ENCODE assay signal across 8 cellular contexts in genomic region chr1:212606042-212606733, GRCh38. TPM values are rescaled to one million over a fixed set of nuclear protein-coding genes. Genes with fewer than 3 reads are reported as not detected.
DNase-seq lines count a peak whose midpoint lies in the region; ATAC-seq and TF ChIP-seq lines count a peak whose summit lies in the region.

No MANE protein-coding gene starts in this region.

- POLR2A ChIA-PET in CD4-positive, alpha-beta T cell (lab: Charles Lee): interaction anchor here (1.0 to 2.6 kb wide), 2 partner anchors 9 to 48 kb away, joined by 5 to 15 read pairs; no protein-coding TSS in a partner anchor

- H3K4me1 ChIP-seq in colonic mucosa (no peaks in the 10 kb centered on the region), neural progenitor cell (peaks cover 34% of the 10 kb centered on the region)

- TF ChIP-seq CTCF in CD4-positive, alpha-beta T cell (IDR thresholded peaks at IDR 0.05): no peak
- TF ChIP-seq CTCF in colonic mucosa (IDR thresholded peaks at IDR 0.05) (no peak), neural progenitor cell (IDR thresholded peaks at IDR 0.05) (no peak)

- H3K4me3 ChIP-seq in colonic mucosa (peak overlapping the region; percentile 71), neural progenitor cell (peak overlapping the region; percentile 62)

- CTCF ChIA-PET in CD4-positive, alpha-beta T cell (lab: Charles Lee): no interaction called here

- H3K79me2 ChIP-seq in neural progenitor cell (ENCODE audit: low read depth): no peaks in the 10 kb centered on the region

- H3K36me3 ChIP-seq in colonic mucosa: no peaks in the 10 kb centered on the region
- no peaks in the 10 kb centered on the region for H3K36me3 ChIP-seq in neural progenitor cell

- H4K20me1 ChIP-seq in neural progenitor cell (ENCODE audit: low read depth): peaks cover 22% of the 10 kb centered on the region

- no peak overlapping the region for H3K27ac ChIP-seq in CD4-positive, alpha-beta T cell (ENCODE audit: low read depth, low read length)
- peak overlapping the region; percentile 69 for H3K27ac ChIP-seq in colonic mucosa
- no peak overlapping the region for H3K27ac ChIP-seq in neural progenitor cell

- peak overlapping the region; percentile 76 to 77 for H3K9ac ChIP-seq in colonic mucosa (ENCODE audit: low read depth in 2 of 2, low read length in 2 of 2)
- H3K9ac ChIP-seq in neural progenitor cell: no peak overlapping the region

- ATAC-seq in CD4-positive, alpha-beta T cell (ENCODE audit: poor library complexity): no peak
- ATAC-seq in GM21786 (IDR thresholded peaks at IDR 0.05; ENCODE audit: unreplicated experiment): no peak
- no peak for ATAC-seq in HG02588 (IDR thresholded peaks at IDR 0.05; ENCODE audit: unreplicated experiment)

- no peak overlapping the region for H3K27ac Mint-ChIP-seq in CD4-positive, alpha-beta T cell
- no peak overlapping the region for H3K27ac Mint-ChIP-seq in IgD-negative memory B cell
- H3K27ac Mint-ChIP-seq in neural progenitor cell: peak overlapping the region; percentile 64

- H3K4me2 ChIP-seq in neural progenitor cell: peak overlapping the region; percentile 97

- peaks cover 62% of the 10 kb centered on the region for H3K27me3 ChIP-seq in CD4-positive, alpha-beta T cell (ENCODE audit: control insufficient read depth, insufficient read depth, low read length)
- no peaks in the 10 kb centered on the region for H3K27me3 ChIP-seq in colonic mucosa
- peaks cover 97% of the 10 kb centered on the region for H3K27me3 ChIP-seq in neural progenitor cell

- H3K4me3 Mint-ChIP-seq in CD4-positive, alpha-beta T cell: peak overlapping the region; percentile 97
- H3K4me3 Mint-ChIP-seq in IgD-negative memory B cell: peak overlapping the region; percentile 94 to 99 (median 98)
- H3K4me3 Mint-ChIP-seq in neural progenitor cell: peak overlapping the region; percentile 96

- no peak for DNase-seq in CD4-positive, alpha-beta T cell
- DNase-seq in colonic mucosa (no peak), neural progenitor cell (ENCODE audit: low spot score) (peak; percentile 57), cortex of kidney (lab: John Stamatoyannopoulos, UW) (no peak), hepatic stellate cell (ENCODE audit: low spot score) (no peak)

- peaks cover 12% of the 10 kb centered on the region for H3K36me3 Mint-ChIP-seq in CD4-positive, alpha-beta T cell (ENCODE audit: low read depth)
- H3K36me3 Mint-ChIP-seq in IgD-negative memory B cell (no peaks in the 10 kb centered on the region), neural progenitor cell (no peaks in the 10 kb centered on the region)

- peaks cover 36% of the 10 kb centered on the region for H3K4me1 Mint-ChIP-seq in CD4-positive, alpha-beta T cell (ENCODE audit: low read depth)
- peaks cover 12 to 17% (median 13%) of the 10 kb centered on the region in 3 donors for H3K4me1 Mint-ChIP-seq in IgD-negative memory B cell
- peaks cover 46% of the 10 kb centered on the region for H3K4me1 Mint-ChIP-seq in neural progenitor cell

- H3F3A ChIP-seq in neural progenitor cell (ENCODE audit: low read depth): peaks cover 41% of the 10 kb centered on the region

- H3K27me3 Mint-ChIP-seq in CD4-positive, alpha-beta T cell: peaks cover 93% of the 10 kb centered on the region
- peaks cover 47% of the 10 kb centered on the region for H3K27me3 Mint-ChIP-seq in IgD-negative memory B cell
- peaks cover 15% of the 10 kb centered on the region for H3K27me3 Mint-ChIP-seq in neural progenitor cell (ENCODE audit: insufficient read depth, low read depth)

- no peaks in the 10 kb centered on the region for H3K9me3 Mint-ChIP-seq in CD4-positive, alpha-beta T cell
- no peaks in the 10 kb centered on the region for H3K9me3 Mint-ChIP-seq in IgD-negative memory B cell
- no peaks in the 10 kb centered on the region for H3K9me3 Mint-ChIP-seq in neural progenitor cell

- intact Hi-C loops in CD4-positive, alpha-beta T cell (cut with DNase I, micrococcal nuclease): loop anchor here (5.0 to 10.0 kb wide), 3 partner anchors 39 to 1379 kb away; partner anchors contain the start of gene PROX1 (in 1 of the 2)
- intact Hi-C loops in colonic mucosa (cut with DNase I): loop anchor here (5.0 kb wide), 1 partner anchor 49 kb away; no protein-coding TSS in a partner anchor

- H3K9me3 ChIP-seq in CD4-positive, alpha-beta T cell (ENCODE audit: control insufficient read depth, low read length): no peaks in the 10 kb centered on the region
- no peaks in the 10 kb centered on the region for H3K9me3 ChIP-seq in colonic mucosa
- no peaks in the 10 kb centered on the region for H3K9me3 ChIP-seq in neural progenitor cell (ENCODE audit: low read depth)

- no peak overlapping the region for H2AFZ ChIP-seq in neural progenitor cell (replicated peaks)

RNA-seq across cellular contexts. Expression of gene ATF3, which starts 2.4 kb away (rescaled TPM):
- 10 to 100 TPM; 10.4 to 12.7 TPM for total RNA-seq in CD4-positive, alpha-beta T cell
- 0.73 TPM for polyA plus RNA-seq in IgD-negative memory B cell
- total RNA-seq in colonic mucosa (10 to 100 TPM; 17.7 to 34.0 TPM), neural progenitor cell (ENCODE audit: low replicate concordance) (7.2 and 7.8 TPM in 2 replicates)
